9 cellular contexts compared by ENCODE assay signal in the genomic region with DNA sequence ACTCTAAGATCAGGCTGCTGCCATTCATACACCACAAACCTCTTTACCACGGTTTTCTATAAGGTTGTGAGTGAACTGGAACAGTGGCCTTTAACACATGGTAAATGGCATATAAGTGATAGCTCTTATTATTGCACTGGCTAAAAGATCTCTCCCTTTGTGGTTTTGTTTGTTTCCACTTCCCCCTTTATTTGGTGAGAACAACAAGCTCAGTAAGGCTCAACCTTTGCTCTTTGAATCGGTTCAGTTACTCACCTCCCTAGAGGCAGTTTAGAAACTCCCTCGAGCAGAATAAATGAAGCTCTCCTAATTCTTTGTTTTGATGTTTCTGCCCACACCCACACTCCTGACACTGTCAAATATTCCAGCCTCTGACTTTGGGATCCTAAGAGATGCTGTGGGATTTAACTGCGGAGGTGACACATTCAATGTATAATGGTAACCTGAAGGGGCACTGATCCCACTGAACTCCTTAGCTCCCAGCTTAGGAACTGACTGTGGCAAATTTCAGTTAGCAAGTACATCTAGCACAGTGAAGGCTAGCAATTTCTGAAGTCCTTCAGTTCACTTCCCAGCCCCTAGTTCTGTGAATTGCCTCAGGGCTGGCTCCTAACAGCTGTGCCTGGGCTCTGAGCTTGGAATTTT. TPM values are rescaled to one million over a fixed set of nuclear protein-coding genes. Genes with fewer than 3 reads are reported as not detected.
DNase-seq lines count a peak whose midpoint lies in the region; ATAC-seq and TF ChIP-seq lines count a peak whose summit lies in the region.
"Had no signal": no experiment of that assay in that cellular context is flagged by ENCODE, and none has a peak within 500 bp of the region (broad histone marks: within the 10 kb centered on the region; RNA-seq: fewer than 3 reads in every experiment).

No MANE protein-coding gene starts in this region.

- no peak overlapping the region for H3K27ac Mint-ChIP-seq in activated T-helper 1 cell treated with anti-CD3 and anti-CD28 coated beads, Interleukin-12 subunit alpha, Interleukin-12 subunit beta, Interleukin-2, Interleukin-4 antibody, amounts not matched to agents 30 ng/mL and 10 ng/mL and 1 ng/mL, durations not matched to agents 14 hours and 24 hours and 36 hours
- H3K27ac Mint-ChIP-seq in activated naive CD4-positive, alpha-beta T cell treated with anti-CD3 and anti-CD28 coated beads, Interleukin-2, amount 10 ng/mL, durations not matched to agents 7 days and 5 days = no peak overlapping the region
- H3K27ac Mint-ChIP-seq: brain had no signal

- no peaks in the 10 kb centered on the region for H3K36me3 Mint-ChIP-seq in activated T-helper 1 cell treated with anti-CD3 and anti-CD28 coated beads, Interleukin-12 subunit alpha, Interleukin-12 subunit beta, Interleukin-2, Interleukin-4 antibody, amounts not matched to agents 30 ng/mL and 10 ng/mL and 1 ng/mL, durations not matched to agents 14 hours and 24 hours and 36 hours (ENCODE audit: low read depth)
- H3K36me3 Mint-ChIP-seq in activated naive CD4-positive, alpha-beta T cell treated with anti-CD3 and anti-CD28 coated beads, Interleukin-2, amount 10 ng/mL, durations not matched to agents 7 days and 5 days = no peaks in the 10 kb centered on the region
- H3K36me3 Mint-ChIP-seq: brain had no signal

- no peaks in the 10 kb centered on the region for H3K4me1 ChIP-seq in foreskin keratinocyte

- DNase-seq in LHCN-M2 (ENCODE audit: low read depth) = peak; percentile 58
- DNase-seq in foreskin keratinocyte = no peak
- DNase-seq in activated gamma-delta T cell (lab: John Stamatoyannopoulos, UW) = no peak
- no peak for DNase-seq in NCI-H510A (lab: John Stamatoyannopoulos, UW)
- no peak for DNase-seq in activated T-helper 1 cell treated with anti-CD3 and anti-CD28 coated beads, Interleukin-12 subunit alpha, Interleukin-12 subunit beta, Interleukin-2, Interleukin-4 antibody, amounts not matched to agents 30 ng/mL and 10 ng/mL and 1 ng/mL, durations not matched to agents 14 hours and 24 hours and 36 hours (ENCODE audit: low spot score)
- DNase-seq in activated naive CD4-positive, alpha-beta T cell treated with anti-CD3 and anti-CD28 coated beads, Interleukin-2, amount 10 ng/mL, durations not matched to agents 7 days and 5 days = no peak

- no peaks in the 10 kb centered on the region for H3K4me1 Mint-ChIP-seq in activated T-helper 1 cell treated with anti-CD3 and anti-CD28 coated beads, Interleukin-12 subunit alpha, Interleukin-12 subunit beta, Interleukin-2, Interleukin-4 antibody, amounts not matched to agents 30 ng/mL and 10 ng/mL and 1 ng/mL, durations not matched to agents 14 hours and 24 hours and 36 hours (ENCODE audit: low read depth)
- H3K4me1 Mint-ChIP-seq in activated naive CD4-positive, alpha-beta T cell treated with anti-CD3 and anti-CD28 coated beads, Interleukin-2, amount 10 ng/mL, durations not matched to agents 7 days and 5 days = no peaks in the 10 kb centered on the region

- no peak overlapping the region for H3K27ac ChIP-seq in foreskin keratinocyte

- no peak overlapping the region for H3K4me3 Mint-ChIP-seq in activated T-helper 1 cell treated with anti-CD3 and anti-CD28 coated beads, Interleukin-12 subunit alpha, Interleukin-12 subunit beta, Interleukin-2, Interleukin-4 antibody, amounts not matched to agents 30 ng/mL and 10 ng/mL and 1 ng/mL, durations not matched to agents 14 hours and 24 hours and 36 hours
- H3K4me3 Mint-ChIP-seq in activated naive CD4-positive, alpha-beta T cell treated with anti-CD3 and anti-CD28 coated beads, Interleukin-2, amount 10 ng/mL, durations not matched to agents 7 days and 5 days = no peak overlapping the region

- TF ChIP-seq CTCF in foreskin keratinocyte (conservative IDR thresholded peaks at IDR 0.05) = no peak

- intact Hi-C loops in activated T-helper 1 cell treated with anti-CD3 and anti-CD28 coated beads, Interleukin-12 subunit alpha, Interleukin-12 subunit beta, Interleukin-2, Interleukin-4 antibody, amounts not matched to agents 30 ng/mL and 10 ng/mL and 1 ng/mL, durations not matched to agents 14 hours and 24 hours and 36 hours (cut with micrococcal nuclease) = no loop called here

- ATAC-seq in GM18499 (IDR thresholded peaks at IDR 0.05; ENCODE audit: insufficient read depth, unreplicated experiment) (peak; percentile 99), GM21737 (IDR thresholded peaks at IDR 0.05; ENCODE audit: unreplicated experiment) (peak; percentile 99), foreskin keratinocyte (peak; percentile 67)

- H3K27me3 ChIP-seq in foreskin keratinocyte = no peaks in the 10 kb centered on the region

- CTCF ChIA-PET in activated naive CD4-positive, alpha-beta T cell treated with anti-CD3 and anti-CD28 coated beads, Interleukin-2, amount 10 ng/mL, durations not matched to agents 7 days and 5 days (lab: Charles Lee) = no interaction called here

- peaks cover 7% of the 10 kb centered on the region for H3K9me3 Mint-ChIP-seq in activated T-helper 1 cell treated with anti-CD3 and anti-CD28 coated beads, Interleukin-12 subunit alpha, Interleukin-12 subunit beta, Interleukin-2, Interleukin-4 antibody, amounts not matched to agents 30 ng/mL and 10 ng/mL and 1 ng/mL, durations not matched to agents 14 hours and 24 hours and 36 hours
- peaks cover 3% of the 10 kb centered on the region for H3K9me3 Mint-ChIP-seq in activated naive CD4-positive, alpha-beta T cell treated with anti-CD3 and anti-CD28 coated beads, Interleukin-2, amount 10 ng/mL, durations not matched to agents 7 days and 5 days

- H3K27me3 Mint-ChIP-seq in activated T-helper 1 cell treated with anti-CD3 and anti-CD28 coated beads, Interleukin-12 subunit alpha, Interleukin-12 subunit beta, Interleukin-2, Interleukin-4 antibody, amounts not matched to agents 30 ng/mL and 10 ng/mL and 1 ng/mL, durations not matched to agents 14 hours and 24 hours and 36 hours (ENCODE audit: insufficient read depth) = peaks cover 9% of the 10 kb centered on the region
- peaks cover 4% of the 10 kb centered on the region for H3K27me3 Mint-ChIP-seq in activated naive CD4-positive, alpha-beta T cell treated with anti-CD3 and anti-CD28 coated beads, Interleukin-2, amount 10 ng/mL, durations not matched to agents 7 days and 5 days

RNA-seq across cellular contexts. Expression of a gene that starts 22.5 kb away (rescaled TPM):
- 120 and 122 TPM in 2 replicates for total RNA-seq in LHCN-M2 (2014; rRNA removed)
- polyA plus RNA-seq in LHCN-M2 (2012) = 81.1 TPM
- total RNA-seq in foreskin keratinocyte = 115 and 122 TPM in 2 replicates
- polyA plus RNA-seq in foreskin keratinocyte = 55.9 and 66.6 TPM in 2 replicates
- 138 and 153 TPM in 2 replicates for total RNA-seq in activated T-helper 1 cell treated with anti-CD3 and anti-CD28 coated beads, Interleukin-12 subunit alpha, Interleukin-12 subunit beta, Interleukin-2, Interleukin-4 antibody, amounts not matched to agents 30 ng/mL and 10 ng/mL and 1 ng/mL, durations not matched to agents 14 hours and 24 hours and 36 hours
